ENCODE assay signal across 1 cellular context in the genomic region with DNA sequence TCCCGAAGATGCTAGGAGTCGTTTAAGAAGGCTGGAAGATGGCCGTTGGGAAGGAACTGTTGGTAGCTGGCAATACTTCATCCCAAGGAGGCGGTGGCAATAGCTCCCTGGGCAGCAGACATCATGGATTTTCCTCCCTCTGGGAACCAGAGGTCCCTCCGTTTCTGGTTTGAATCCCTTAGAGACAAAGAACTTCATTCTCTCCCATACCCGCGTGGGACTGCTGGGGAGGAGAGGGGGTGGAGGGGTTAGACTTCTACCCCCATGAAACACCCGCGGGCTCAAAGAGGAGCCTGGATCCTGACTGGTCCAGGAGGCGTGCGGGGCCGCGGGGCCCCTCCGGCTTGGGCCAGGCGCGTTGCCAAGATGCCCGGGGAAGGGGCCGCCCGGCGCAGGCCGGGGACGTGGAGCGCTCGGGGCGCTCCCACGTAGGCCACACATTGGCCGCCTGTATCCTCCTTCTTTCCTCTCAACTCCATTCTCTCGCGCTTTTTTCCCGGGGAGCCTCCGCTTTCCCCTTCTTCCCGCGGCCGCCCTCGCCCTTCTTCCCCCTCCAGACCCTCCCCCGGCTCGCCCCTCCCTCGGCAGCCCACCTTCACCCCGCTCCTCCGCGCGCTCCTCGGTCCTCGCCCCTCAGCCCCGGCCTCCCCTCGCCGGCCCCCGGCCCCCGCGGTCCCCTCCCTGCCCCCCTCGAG.
A peak's percentile ranks its signal among the peaks of the same experiment; 100 is the strongest.
TF ChIP-seq lines count a peak whose summit lies in the region.

No MANE protein-coding gene starts in this region.

TF ChIP-seq in HEK293, 187 proteins besides CTCF, POLR2A, EP300 and RAD21 (continued from another document and continues in another):
- TF ChIP-seq PRDM2 (tag by site-specific recombination; IDR thresholded peaks at IDR 0.05; ENCODE audit: borderline replicate concordance) (no peak), KLF10 (tag by site-specific recombination; IDR thresholded peaks at IDR 0.05) (no peak), WT1 (tag by site-specific recombination; IDR thresholded peaks at IDR 0.05) (no peak), ZBTB1 (tag by site-specific recombination; IDR thresholded peaks at IDR 0.05) (no peak), ZXDB (tag by site-specific recombination; IDR thresholded peaks at IDR 0.05) (peak; percentile 46; the same call in 1 of the 2 replicates), ZNF514 (tag by site-specific recombination; IDR thresholded peaks at IDR 0.05) (no peak), ZNF621 (tag by site-specific recombination; IDR thresholded peaks at IDR 0.05) (no peak), ZBTB20 (tag by site-specific recombination; IDR thresholded peaks at IDR 0.05) (peak; percentile 87), HOXC10 (CRISPR knock-in tag; IDR thresholded peaks at IDR 0.05) (no peak), ZNF341 (tag by site-specific recombination; IDR thresholded peaks at IDR 0.05; ENCODE audit: low read depth) (no peak), ZBTB48 (tag by site-specific recombination; IDR thresholded peaks at IDR 0.05) (peak; percentile 44; the same call in 1 of the 2 replicates), EGR2 (tag by site-specific recombination; IDR thresholded peaks at IDR 0.05; ENCODE audit: low read depth) (peak; percentile 66), ZNF561 (tag by site-specific recombination; IDR thresholded peaks at IDR 0.05; ENCODE audit: borderline replicate concordance) (0 out of 2 replicates have a peak, but pooled peaks have one; percentile 1), ZNF23 (tag by site-specific recombination; IDR thresholded peaks at IDR 0.05; ENCODE audit: borderline replicate concordance) (no peak), YY1 (tag by site-specific recombination; IDR thresholded peaks at IDR 0.05) (peak; percentile 50; the same call in 1 of the 2 replicates), ZNF19 (tag by site-specific recombination; IDR thresholded peaks at IDR 0.05; ENCODE audit: low read depth) (no peak), PRDM1 (tag by site-specific recombination; IDR thresholded peaks at IDR 0.05) (no peak), ZBTB8A (tag by site-specific recombination; IDR thresholded peaks at IDR 0.05) (peak; percentile 80), ZNF112 (tag by site-specific recombination; IDR thresholded peaks at IDR 0.05) (no peak), ZNF510 (tag by site-specific recombination; IDR thresholded peaks at IDR 0.05; ENCODE audit: insufficient replicate concordance) (no peak), ZSCAN16 (tag by site-specific recombination; IDR thresholded peaks at IDR 0.05) (no peak), ZFP69B (tag by site-specific recombination; IDR thresholded peaks at IDR 0.05) (0 out of 2 replicates have a peak, but pooled peaks have one; percentile 13), TSHZ1 (tag by site-specific recombination; IDR thresholded peaks at IDR 0.05; ENCODE audit: borderline replicate concordance) (no peak), ZNF37A (tag by site-specific recombination; IDR thresholded peaks at IDR 0.05) (no peak), ZBTB10 (tag by site-specific recombination; IDR thresholded peaks at IDR 0.05) (0 out of 2 replicates have a peak, but pooled peaks have one; percentile 16), GLIS1 (tag by site-specific recombination; IDR thresholded peaks at IDR 0.05) (peak; percentile 22; the same call in 1 of the 2 replicates), ZNF335 (tag by site-specific recombination; conservative IDR thresholded peaks at IDR 0.05) (peak; percentile 80), ZNF311 (tag by site-specific recombination; IDR thresholded peaks at IDR 0.05; ENCODE audit: borderline replicate concordance) (no peak), ZNF157 (tag by site-specific recombination; IDR thresholded peaks at IDR 0.05) (no peak), ZNF132 (tag by site-specific recombination; IDR thresholded peaks at IDR 0.05; ENCODE audit: borderline replicate concordance) (no peak), ZNF654 (tag by site-specific recombination; IDR thresholded peaks at IDR 0.05; ENCODE audit: low read depth) (no peak), ZNF248 (tag by site-specific recombination; IDR thresholded peaks at IDR 0.05) (no peak), ZNF660 (tag by site-specific recombination; IDR thresholded peaks at IDR 0.05) (peak; percentile 40; the same call in 1 of the 2 replicates), ZNF146 (tag by site-specific recombination; IDR thresholded peaks at IDR 0.05) (no peak), ZNF580 (tag by site-specific recombination; IDR thresholded peaks at IDR 0.05) (0 out of 2 replicates have a peak, but pooled peaks have one; percentile 39), ZNF792 (tag by site-specific recombination; IDR thresholded peaks at IDR 0.05) (no peak)
- TF ChIP-seq, protein P1, sequence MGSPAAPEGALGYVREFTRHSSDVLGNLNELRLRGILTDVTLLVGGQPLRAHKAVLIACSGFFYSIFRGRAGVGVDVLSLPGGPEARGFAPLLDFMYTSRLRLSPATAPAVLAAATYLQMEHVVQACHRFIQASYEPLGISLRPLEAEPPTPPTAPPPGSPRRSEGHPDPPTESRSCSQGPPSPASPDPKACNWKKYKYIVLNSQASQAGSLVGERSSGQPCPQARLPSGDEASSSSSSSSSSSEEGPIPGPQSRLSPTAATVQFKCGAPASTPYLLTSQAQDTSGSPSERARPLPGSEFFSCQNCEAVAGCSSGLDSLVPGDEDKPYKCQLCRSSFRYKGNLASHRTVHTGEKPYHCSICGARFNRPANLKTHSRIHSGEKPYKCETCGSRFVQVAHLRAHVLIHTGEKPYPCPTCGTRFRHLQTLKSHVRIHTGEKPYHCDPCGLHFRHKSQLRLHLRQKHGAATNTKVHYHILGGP (tag by site-specific recombination; IDR thresholded peaks at IDR 0.05): no peak
- TF ChIP-seq, protein P2, sequence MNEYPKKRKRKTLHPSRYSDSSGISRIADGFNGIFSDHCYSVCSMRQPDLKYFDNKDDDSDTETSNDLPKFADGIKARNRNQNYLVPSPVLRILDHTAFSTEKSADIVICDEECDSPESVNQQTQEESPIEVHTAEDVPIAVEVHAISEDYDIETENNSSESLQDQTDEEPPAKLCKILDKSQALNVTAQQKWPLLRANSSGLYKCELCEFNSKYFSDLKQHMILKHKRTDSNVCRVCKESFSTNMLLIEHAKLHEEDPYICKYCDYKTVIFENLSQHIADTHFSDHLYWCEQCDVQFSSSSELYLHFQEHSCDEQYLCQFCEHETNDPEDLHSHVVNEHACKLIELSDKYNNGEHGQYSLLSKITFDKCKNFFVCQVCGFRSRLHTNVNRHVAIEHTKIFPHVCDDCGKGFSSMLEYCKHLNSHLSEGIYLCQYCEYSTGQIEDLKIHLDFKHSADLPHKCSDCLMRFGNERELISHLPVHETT (tag by site-specific recombination; IDR thresholded peaks at IDR 0.05): no peak
- TF ChIP-seq, protein P3, sequence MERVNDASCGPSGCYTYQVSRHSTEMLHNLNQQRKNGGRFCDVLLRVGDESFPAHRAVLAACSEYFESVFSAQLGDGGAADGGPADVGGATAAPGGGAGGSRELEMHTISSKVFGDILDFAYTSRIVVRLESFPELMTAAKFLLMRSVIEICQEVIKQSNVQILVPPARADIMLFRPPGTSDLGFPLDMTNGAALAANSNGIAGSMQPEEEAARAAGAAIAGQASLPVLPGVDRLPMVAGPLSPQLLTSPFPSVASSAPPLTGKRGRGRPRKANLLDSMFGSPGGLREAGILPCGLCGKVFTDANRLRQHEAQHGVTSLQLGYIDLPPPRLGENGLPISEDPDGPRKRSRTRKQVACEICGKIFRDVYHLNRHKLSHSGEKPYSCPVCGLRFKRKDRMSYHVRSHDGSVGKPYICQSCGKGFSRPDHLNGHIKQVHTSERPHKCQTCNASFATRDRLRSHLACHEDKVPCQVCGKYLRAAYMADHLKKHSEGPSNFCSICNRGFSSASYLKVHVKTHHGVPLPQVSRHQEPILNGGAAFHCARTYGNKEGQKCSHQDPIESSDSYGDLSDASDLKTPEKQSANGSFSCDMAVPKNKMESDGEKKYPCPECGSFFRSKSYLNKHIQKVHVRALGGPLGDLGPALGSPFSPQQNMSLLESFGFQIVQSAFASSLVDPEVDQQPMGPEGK (tag by site-specific recombination; IDR thresholded peaks at IDR 0.05): peak; percentile 81
- TF ChIP-seq, protein P4, sequence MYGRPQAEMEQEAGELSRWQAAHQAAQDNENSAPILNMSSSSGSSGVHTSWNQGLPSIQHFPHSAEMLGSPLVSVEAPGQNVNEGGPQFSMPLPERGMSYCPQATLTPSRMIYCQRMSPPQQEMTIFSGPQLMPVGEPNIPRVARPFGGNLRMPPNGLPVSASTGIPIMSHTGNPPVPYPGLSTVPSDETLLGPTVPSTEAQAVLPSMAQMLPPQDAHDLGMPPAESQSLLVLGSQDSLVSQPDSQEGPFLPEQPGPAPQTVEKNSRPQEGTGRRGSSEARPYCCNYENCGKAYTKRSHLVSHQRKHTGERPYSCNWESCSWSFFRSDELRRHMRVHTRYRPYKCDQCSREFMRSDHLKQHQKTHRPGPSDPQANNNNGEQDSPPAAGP (tag by site-specific recombination; IDR thresholded peaks at IDR 0.05): 0 out of 2 replicates have a peak, but pooled peaks have one; percentile 12
